In the genomic region with DNA sequence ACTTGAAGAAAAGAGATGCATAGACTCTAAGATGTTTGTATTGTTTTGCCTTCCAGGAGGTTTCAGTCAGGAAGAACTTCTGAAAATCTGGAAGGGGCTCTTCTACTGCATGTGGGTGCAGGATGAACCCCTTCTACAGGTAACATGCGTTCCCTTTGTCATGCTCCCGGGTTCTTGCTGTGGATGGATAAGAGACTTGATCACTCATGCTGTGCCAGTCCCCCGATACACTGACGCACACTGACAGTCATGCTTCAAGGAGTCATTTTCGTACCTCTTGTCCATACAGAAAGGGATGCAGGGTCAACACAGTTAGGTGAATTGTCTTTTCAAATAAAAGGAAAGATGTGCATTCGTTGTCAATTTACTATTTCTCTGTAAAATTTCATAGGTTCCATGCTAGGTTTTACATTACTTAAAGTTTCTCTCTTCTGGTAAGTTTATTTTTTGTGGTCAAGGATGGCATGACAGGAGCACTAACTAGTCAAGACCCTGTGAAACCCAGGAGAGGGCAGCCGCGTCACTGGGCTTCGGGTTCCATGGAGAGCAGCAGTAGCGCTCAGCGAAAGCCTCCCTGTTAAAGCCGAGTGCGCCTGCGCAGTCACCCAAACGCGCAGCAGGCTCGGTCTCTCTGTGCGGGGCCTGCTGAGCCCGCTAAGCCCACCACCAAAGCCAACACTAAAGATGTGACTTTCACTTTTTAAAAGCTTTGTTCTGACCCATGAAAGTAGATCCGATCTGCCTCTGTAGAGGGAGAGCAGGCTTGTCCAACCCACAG, we compare ENCODE assay signal across 26 cellular contexts. TPM values are rescaled to one million over a fixed set of nuclear protein-coding genes. Genes with fewer than 3 reads are reported as not detected.
A peak's percentile ranks its signal among the peaks of the same experiment; 100 is the strongest.
DNase-seq lines count a peak whose midpoint lies in the region; ATAC-seq and TF ChIP-seq lines count a peak whose summit lies in the region.
"Had no signal": no experiment of that assay in that cellular context is flagged by ENCODE, and none has a peak within 500 bp of the region (broad histone marks: within the 10 kb centered on the region; RNA-seq: fewer than 3 reads in every experiment).

No MANE protein-coding gene starts in this region.

- no peak overlapping the region for H2BK120ac ChIP-seq in H9 (ENCODE audit: low read depth, low read length, poor library complexity, severe bottlenecking)

- POLR2A ChIA-PET in activated CD8-positive, alpha-beta T cell treated with anti-CD3 and anti-CD28 coated beads for 36 hours (lab: Charles Lee) = no interaction called here
- POLR2A ChIA-PET in activated CD8-positive, alpha-beta T cell treated with anti-CD3 and anti-CD28 coated beads, Interleukin-2, amount 10 ng/mL, durations not matched to agents 7 days and 5 days (lab: Charles Lee) = interaction anchor here (1.1 kb wide), 1 partner anchor 11 kb away, joined by 3 read pairs; no protein-coding TSS in a partner anchor

- no peaks in the 10 kb centered on the region for H3K27me3 ChIP-seq in H9 (ENCODE audit: insufficient read depth, low read length)
- no peaks in the 10 kb centered on the region for H3K27me3 ChIP-seq in GM23248 (replicated peaks; ENCODE audit: insufficient read depth)
- H3K27me3 ChIP-seq: BE2C, MG63, SJSA1 had no signal

- H3T11ph ChIP-seq in H9 (ENCODE audit: low read length) = no peak overlapping the region

- CTCF ChIA-PET in activated CD8-positive, alpha-beta T cell treated with anti-CD3 and anti-CD28 coated beads for 36 hours (lab: Charles Lee) = no interaction called here
- CTCF ChIA-PET in activated CD8-positive, alpha-beta T cell treated with anti-CD3 and anti-CD28 coated beads, Interleukin-2, amount 10 ng/mL, durations not matched to agents 7 days and 5 days (lab: Charles Lee) = interaction anchor here (1.3 kb wide), 1 partner anchor 25 kb away, joined by 4 read pairs; no protein-coding TSS in a partner anchor

- no peak overlapping the region for H3K9ac ChIP-seq in H9 (ENCODE audit: extremely low read depth, insufficient read length, low read length)
- no peak overlapping the region for H3K9ac ChIP-seq in GM23248

- H3K23ac ChIP-seq in H9 (ENCODE audit: insufficient read length, low read depth, low read length) = no peak overlapping the region

- H3K9me3 ChIP-seq in H9 (ENCODE audit: control insufficient read depth, low read depth, low read length) (no peaks in the 10 kb centered on the region), GM23248 (ENCODE audit: low read depth) (no peaks in the 10 kb centered on the region)
- H3K9me3 ChIP-seq: BE2C, SJSA1 had no signal

- no CpG with 5 or more reads among the region's 20 CpGs for WGBS in H9 (ENCODE audit: extremely low coverage, insufficient read length, low lambda C conversion rate)
- 92% methylated on average over 20 of the region's 20 CpGs for WGBS in GM23248 (ENCODE audit: low coverage in 1 of 2, low lambda C conversion rate in 2 of 2, missing lambda C conversion rate in 2 of 2), 2 experiments

- H4K91ac ChIP-seq in H9 (ENCODE audit: insufficient read length, low read depth, low read length) = no peak overlapping the region

- H2AK5ac ChIP-seq in H9 (ENCODE audit: insufficient read length, low read length) = no peak overlapping the region

- ATAC-seq in activated CD8-positive, alpha-beta T cell treated with anti-CD3 and anti-CD28 coated beads for 36 hours = no peak
- no peak for ATAC-seq in activated CD8-positive, alpha-beta T cell treated with anti-CD3 and anti-CD28 coated beads, Interleukin-2, amount 10 ng/mL, durations not matched to agents 7 days and 5 days

- H3K4me1 ChIP-seq in H9 (ENCODE audit: insufficient read depth, low read length) = no peaks in the 10 kb centered on the region; the same call in 1 of the 2 replicates
- no peaks in the 10 kb centered on the region for H3K4me1 ChIP-seq in GM23248 (ENCODE audit: insufficient read depth)
- H3K4me1 ChIP-seq: SJSA1 had no signal

- no peak for TF ChIP-seq CTCF in activated CD8-positive, alpha-beta T cell treated with anti-CD3 and anti-CD28 coated beads for 36 hours (IDR thresholded peaks at IDR 0.05)
- no peak for TF ChIP-seq CTCF in H9 (conservative IDR thresholded peaks at IDR 0.05)
- no peak for TF ChIP-seq CTCF in chondrocyte (IDR thresholded peaks at IDR 0.05)
- no peak for TF ChIP-seq CTCF in neural crest cell (conservative IDR thresholded peaks at IDR 0.05)

- H4K8ac ChIP-seq in H9 (replicated peaks; ENCODE audit: insufficient read length, low read depth, low read length) = no peak overlapping the region

- peaks cover 16% of the 10 kb centered on the region for H3K36me3 ChIP-seq in GM23248 (ENCODE audit: low read depth)

- H4K20me1 ChIP-seq in H9 (ENCODE audit: control insufficient read depth, insufficient read depth, insufficient read length) (no peaks in the 10 kb centered on the region), GM23248 (ENCODE audit: insufficient read depth) (no peaks in the 10 kb centered on the region)

- no peak overlapping the region for H3K14ac ChIP-seq in H9 (ENCODE audit: insufficient read depth, low read length)

- H3K79me2 ChIP-seq in H9 (ENCODE audit: insufficient read depth, low read length) = peaks cover 27% of the 10 kb centered on the region; the same call in 1 of the 2 replicates
- H3K79me2 ChIP-seq in GM23248 (ENCODE audit: insufficient read depth) = peaks cover 61% of the 10 kb centered on the region

- no peak overlapping the region for H3K56ac ChIP-seq in H9 (ENCODE audit: insufficient read length, low read depth, low read length)

- H3K4me3 ChIP-seq in GM23248 = no peak overlapping the region
- H3K4me3 ChIP-seq: MG63, PC-9, SJSA1 had no signal

- in situ Hi-C loops in GM23248 (cut with MboI) = no loop called here

- H3K79me1 ChIP-seq in H9 (ENCODE audit: insufficient read depth, low read depth, low read length, poor library complexity, severe bottlenecking) = peaks cover 1% of the 10 kb centered on the region

- peaks cover 30% of the 10 kb centered on the region for H3K4me1 Mint-ChIP-seq in activated CD8-positive, alpha-beta T cell treated with anti-CD3 and anti-CD28 coated beads for 36 hours (ENCODE audit: low read depth)
- H3K4me1 Mint-ChIP-seq in activated CD8-positive, alpha-beta T cell treated with anti-CD3 and anti-CD28 coated beads, Interleukin-2, amount 10 ng/mL, durations not matched to agents 7 days and 5 days (ENCODE audit: low read depth) = peaks cover 14% of the 10 kb centered on the region
- H3K4me1 Mint-ChIP-seq in H9 (peaks cover 18 to 32% of the 10 kb centered on the region in 2 experiments), chondrocyte (ENCODE audit: low read depth) (peaks cover 4% of the 10 kb centered on the region), neural crest cell (no peaks in the 10 kb centered on the region)

- no peaks in the 10 kb centered on the region for H3F3A ChIP-seq in GM23248 (ENCODE audit: insufficient read depth)

- no peaks in the 10 kb centered on the region for H3K23me2 ChIP-seq in H9 (ENCODE audit: insufficient read length, low read depth, low read length, poor library complexity, severe bottlenecking)

- peaks cover 51% of the 10 kb centered on the region for H3K36me3 Mint-ChIP-seq in activated CD8-positive, alpha-beta T cell treated with anti-CD3 and anti-CD28 coated beads for 36 hours (ENCODE audit: low read depth)
- H3K36me3 Mint-ChIP-seq in activated CD8-positive, alpha-beta T cell treated with anti-CD3 and anti-CD28 coated beads, Interleukin-2, amount 10 ng/mL, durations not matched to agents 7 days and 5 days (ENCODE audit: low read depth) = peaks cover 55% of the 10 kb centered on the region
- H3K36me3 Mint-ChIP-seq in H9 (ENCODE audit: insufficient read depth in 1 of 3, low read depth in 3 of 3) (peaks cover 50 to 73% (median 57%) of the 10 kb centered on the region in 3 experiments), chondrocyte (ENCODE audit: low read depth) (peaks cover 12% of the 10 kb centered on the region), neural crest cell (ENCODE audit: low read depth) (peaks cover 17% of the 10 kb centered on the region)

- no peak overlapping the region for H2BK20ac ChIP-seq in H9 (ENCODE audit: low read depth, low read length, poor library complexity, severe bottlenecking)

- no peaks in the 10 kb centered on the region for H3K27me3 Mint-ChIP-seq in activated CD8-positive, alpha-beta T cell treated with anti-CD3 and anti-CD28 coated beads for 36 hours
- no peaks in the 10 kb centered on the region for H3K27me3 Mint-ChIP-seq in activated CD8-positive, alpha-beta T cell treated with anti-CD3 and anti-CD28 coated beads, Interleukin-2, amount 10 ng/mL, durations not matched to agents 7 days and 5 days (ENCODE audit: low read depth)
- H3K27me3 Mint-ChIP-seq in H9 (ENCODE audit: low read depth) (no peaks in the 10 kb centered on the region), chondrocyte (ENCODE audit: low read depth) (no peaks in the 10 kb centered on the region), neural crest cell (ENCODE audit: low read depth) (no peaks in the 10 kb centered on the region)

- H4K5ac ChIP-seq in H9 (ENCODE audit: insufficient read length, low read depth, low read length) = no peak overlapping the region

- H3K4me2 ChIP-seq in H9 (ENCODE audit: insufficient read depth, insufficient read length, low read length) (no peak overlapping the region), GM23248 (ENCODE audit: unreplicated experiment) (no peak overlapping the region)
- H3K4me2 ChIP-seq: PC-9 had no signal

- no peak overlapping the region for H2BK15ac ChIP-seq in H9 (ENCODE audit: low read depth, low read length)

- no peak overlapping the region for H3K4ac ChIP-seq in H9 (ENCODE audit: low read depth, low read length)

- no peak overlapping the region for H2BK12ac ChIP-seq in H9 (ENCODE audit: insufficient read length, low read depth, low read length)

- no peak overlapping the region for H2AFZ ChIP-seq in H9 (ENCODE audit: low read length)
- no peak overlapping the region for H2AFZ ChIP-seq in GM23248
- H2AFZ ChIP-seq: PC-9 had no signal

- H3K9me2 ChIP-seq in GM23248 (ENCODE audit: insufficient read depth) = no peaks in the 10 kb centered on the region

- H3K27ac ChIP-seq in H9 (ENCODE audit: insufficient read length, low read depth, low read length) (no peak overlapping the region), GM23248 (no peak overlapping the region)
- H3K27ac ChIP-seq: PC-9, SJSA1 had no signal

- DNase-seq in activated CD8-positive, alpha-beta T cell treated with anti-CD3 and anti-CD28 coated beads for 36 hours = no peak
- no peak for DNase-seq in activated CD8-positive, alpha-beta T cell treated with anti-CD3 and anti-CD28 coated beads, Interleukin-2, amount 10 ng/mL, durations not matched to agents 7 days and 5 days
- DNase-seq in H9 (no peak), chondrocyte (ENCODE audit: low spot score) (no peak), neural crest cell (ENCODE audit: low read depth, low spot score) (no peak), GM23248 (no peak), NCI-H524 treated with DMSO at 0.1 percent for 48 hours (lab: John Stamatoyannopoulos, UW) (no peak), cerebellar cortex (ENCODE audit: low spot score) (no peak)
- DNase-seq: 8988T, ACHN, BE2C, Calu3, DMS79 treated with DMSO at 0.1 percent for 48 hours, GF-D8, HCEC 1CT, IMR-90, KG1, MG63, NCI-H1105 treated with DMSO at 0.1 percent for 48 hours, NCI-H2029 treated with DMSO at 0.1 percent for 48 hours, NCI-H446 treated with DMSO at 0.1 percent for 48 hours, NCI-H526 treated with DMSO at 0.1 percent for 48 hours, PC-9, Right ventricle myocardium superior had no signal

- H3K18ac ChIP-seq in H9 (ENCODE audit: insufficient read length, low read depth, low read length) = no peak overlapping the region

- intact Hi-C loops in activated CD8-positive, alpha-beta T cell treated with anti-CD3 and anti-CD28 coated beads for 36 hours (cut with micrococcal nuclease) = no loop called here

- H3K9me3 Mint-ChIP-seq in activated CD8-positive, alpha-beta T cell treated with anti-CD3 and anti-CD28 coated beads for 36 hours = no peaks in the 10 kb centered on the region
- no peaks in the 10 kb centered on the region for H3K9me3 Mint-ChIP-seq in activated CD8-positive, alpha-beta T cell treated with anti-CD3 and anti-CD28 coated beads, Interleukin-2, amount 10 ng/mL, durations not matched to agents 7 days and 5 days (ENCODE audit: insufficient read depth)
- H3K9me3 Mint-ChIP-seq in H9 (no peaks in the 10 kb centered on the region), chondrocyte (ENCODE audit: low read depth) (peaks cover 3% of the 10 kb centered on the region), neural crest cell (no peaks in the 10 kb centered on the region)

- H3K4me3 Mint-ChIP-seq in activated CD8-positive, alpha-beta T cell treated with anti-CD3 and anti-CD28 coated beads for 36 hours = no peak overlapping the region
- H3K4me3 Mint-ChIP-seq in activated CD8-positive, alpha-beta T cell treated with anti-CD3 and anti-CD28 coated beads, Interleukin-2, amount 10 ng/mL, durations not matched to agents 7 days and 5 days = no peak overlapping the region
- no peak overlapping the region for H3K4me3 Mint-ChIP-seq in H9
- H3K4me3 Mint-ChIP-seq in chondrocyte (ENCODE audit: unreplicated experiment) = no peak overlapping the region
- no peak overlapping the region for H3K4me3 Mint-ChIP-seq in neural crest cell
- H3K4me3 Mint-ChIP-seq: CD14-positive monocyte had no signal

- H3K27ac Mint-ChIP-seq in activated CD8-positive, alpha-beta T cell treated with anti-CD3 and anti-CD28 coated beads for 36 hours = peak overlapping the region; percentile 36
- no peak overlapping the region for H3K27ac Mint-ChIP-seq in activated CD8-positive, alpha-beta T cell treated with anti-CD3 and anti-CD28 coated beads, Interleukin-2, amount 10 ng/mL, durations not matched to agents 7 days and 5 days
- H3K27ac Mint-ChIP-seq in H9 = peak overlapping the region in 2 of 3 experiments; percentile 10 to 17; a peak in 3 of 7 replicates
- H3K27ac Mint-ChIP-seq in chondrocyte (ENCODE audit: unreplicated experiment) = peak overlapping the region; percentile 75
- peak overlapping the region; percentile 2 for H3K27ac Mint-ChIP-seq in neural crest cell (ENCODE audit: unreplicated experiment)

- H2BK5ac ChIP-seq in H9 (ENCODE audit: insufficient read length, low read length) = no peak overlapping the region

RNA-seq across cellular contexts. Expression of gene RRP1B, which starts 10.7 kb away (rescaled TPM):
- 10 to 100 TPM; 76.7 to 78.5 TPM for total RNA-seq in activated CD8-positive, alpha-beta T cell treated with anti-CD3 and anti-CD28 coated beads for 36 hours
- 10 to 100 TPM; 57.5 to 58.3 TPM for total RNA-seq in activated CD8-positive, alpha-beta T cell treated with anti-CD3 and anti-CD28 coated beads, Interleukin-2, amount 10 ng/mL, durations not matched to agents 7 days and 5 days
- 94.6 and 96.6 TPM in 2 replicates for total RNA-seq in H9 (2021)
- 24.5 to 29.0 TPM (median 24.8 TPM) in 3 replicates for total RNA-seq in chondrocyte
- 68.8 and 70.4 TPM in 2 replicates for total RNA-seq in neural crest cell
- total RNA-seq in GM23248 (2014; rRNA removed; shearing (Covaris generic)) = 14.0 and 15.0 TPM in 2 replicates
- polyA plus RNA-seq in GM23248 (2016; fragmentation: Nextera tagmentation; extraction: Ambion mirVana) = 12.9 and 13.6 TPM in 2 replicates

RNA-seq across cellular contexts. Expression of gene HSF2BP, which starts 10.7 kb away (rescaled TPM):
- 1 to 10 TPM; 1.5 TPM for total RNA-seq in activated CD8-positive, alpha-beta T cell treated with anti-CD3 and anti-CD28 coated beads for 36 hours
- under 1 TPM; 0.18 to 0.24 TPM for total RNA-seq in activated CD8-positive, alpha-beta T cell treated with anti-CD3 and anti-CD28 coated beads, Interleukin-2, amount 10 ng/mL, durations not matched to agents 7 days and 5 days
- 1.5 and 1.7 TPM in 2 replicates for total RNA-seq in H9 (2021)
- total RNA-seq in chondrocyte = 3.5 to 5.0 TPM (median 4.0 TPM) in 3 replicates
- 2.3 and 2.5 TPM in 2 replicates for total RNA-seq in neural crest cell
- 2.5 and 4.8 TPM in 2 replicates for total RNA-seq in GM23248 (2014; rRNA removed; shearing (Covaris generic))
- polyA plus RNA-seq in GM23248 (2016; fragmentation: Nextera tagmentation; extraction: Ambion mirVana) = 1.6 TPM in 2 replicates
- total RNA-seq: Right ventricle myocardium superior had no signal

RNA-seq across cellular contexts. Expression of gene PDXK, which starts 48.9 kb away (rescaled TPM):
- 100 to 1,000 TPM; 118 to 122 TPM for total RNA-seq in activated CD8-positive, alpha-beta T cell treated with anti-CD3 and anti-CD28 coated beads for 36 hours
- 100 to 1,000 TPM in 1 of 2 experiments, 10 to 100 TPM in 1; 94.5 to 100 TPM for total RNA-seq in activated CD8-positive, alpha-beta T cell treated with anti-CD3 and anti-CD28 coated beads, Interleukin-2, amount 10 ng/mL, durations not matched to agents 7 days and 5 days
- total RNA-seq in H9 (2021) (109 and 117 TPM in 2 replicates), chondrocyte (213 to 234 TPM (median 216 TPM) in 3 replicates), neural crest cell (59.3 and 67.3 TPM in 2 replicates)
- 67.5 and 68.0 TPM in 2 replicates for total RNA-seq in GM23248 (2014; rRNA removed; shearing (Covaris generic))
- 81.8 and 89.7 TPM in 2 replicates for polyA plus RNA-seq in GM23248 (2016; fragmentation: Nextera tagmentation; extraction: Ambion mirVana)
